In genomic region chr18:13003466-13003896, GRCh38 we compare ENCODE assay signal across 8 cellular contexts. TPM values are rescaled to one million over a fixed set of nuclear protein-coding genes. Genes with fewer than 3 reads are reported as not detected.
A peak's percentile ranks its signal among the peaks of the same experiment; 100 is the strongest.
DNase-seq lines count a peak whose midpoint lies in the region; ATAC-seq and TF ChIP-seq lines count a peak whose summit lies in the region.

No MANE protein-coding gene starts in this region.

- no peak overlapping the region for H3K4me3 Mint-ChIP-seq in stimulated activated effector memory CD8-positive, alpha-beta T cell treated with anti-CD3 and anti-CD28 coated beads, Interleukin-12 subunit alpha, Interleukin-12 subunit beta, amount 100 ng/mL, for 72 hours

- peaks cover 16% of the 10 kb centered on the region for H3K36me3 Mint-ChIP-seq in stimulated activated effector memory CD8-positive, alpha-beta T cell treated with anti-CD3 and anti-CD28 coated beads, Interleukin-12 subunit alpha, Interleukin-12 subunit beta, amount 100 ng/mL, for 72 hours

- 68 to 72% methylated on average over 7 of the region's 7 CpGs for WGBS in tibial nerve, 2 donors

- H3K27me3 ChIP-seq in tibial nerve: no peaks in the 10 kb centered on the region

- intact Hi-C loops in Right ventricle myocardium superior (cut with DNase I): loop anchor here (10.0 kb wide), 1 partner anchor 101 kb away; no protein-coding TSS in a partner anchor

- TF ChIP-seq POLR2A in tibial nerve (IDR thresholded peaks at IDR 0.05): no peak

- no peak overlapping the region for H3K4me3 ChIP-seq in tibial nerve

- no peak for TF ChIP-seq EP300 in tibial nerve (IDR thresholded peaks at IDR 0.05)

- no peaks in the 10 kb centered on the region for H3K9me3 Mint-ChIP-seq in stimulated activated effector memory CD8-positive, alpha-beta T cell treated with anti-CD3 and anti-CD28 coated beads, Interleukin-12 subunit alpha, Interleukin-12 subunit beta, amount 100 ng/mL, for 72 hours

- no peak overlapping the region for H3K27ac ChIP-seq in tibial nerve

- peaks cover 0 to 24% (median 0%) of the 10 kb centered on the region in 3 donors for H3K36me3 ChIP-seq in tibial nerve

- H3K27ac Mint-ChIP-seq in stimulated activated effector memory CD8-positive, alpha-beta T cell treated with anti-CD3 and anti-CD28 coated beads, Interleukin-12 subunit alpha, Interleukin-12 subunit beta, amount 100 ng/mL, for 72 hours: no peak overlapping the region

- no peak for TF ChIP-seq CTCF in tibial nerve (IDR thresholded peaks at IDR 0.05)

- ATAC-seq in Right ventricle myocardium superior (ENCODE audit: poor library complexity): peak; percentile 87
- peak; percentile 63 for ATAC-seq in stimulated activated effector memory CD8-positive, alpha-beta T cell treated with anti-CD3 and anti-CD28 coated beads, Interleukin-12 subunit alpha, Interleukin-12 subunit beta, amount 100 ng/mL, for 72 hours

- peak; percentile 33 for DNase-seq in activated CD4-positive, alpha-beta T cell treated with anti-CD3 and anti-CD28 coated beads for 48 hours
- no peak for DNase-seq in activated CD4-positive, alpha-beta T cell treated with anti-CD3 and anti-CD28 coated beads, Interleukin-2, amount 50 U/mL, for 1 hour
- DNase-seq in HPDE6-E6E7 (ENCODE audit: extremely low spot score) (peak; percentile 49), SW480 (ENCODE audit: low spot score) (peak; percentile 57), Right ventricle myocardium superior (no peak), tibial nerve (ENCODE audit: low spot score in 2 of 2) (no peak), activated gamma-delta T cell treated with Interleukin-2 at 50 U/mL for 16 hours (no peak)
- DNase-seq in stimulated activated effector memory CD8-positive, alpha-beta T cell treated with anti-CD3 and anti-CD28 coated beads, Interleukin-12 subunit alpha, Interleukin-12 subunit beta, amount 100 ng/mL, for 72 hours (ENCODE audit: low spot score in 2 of 2): no peak

- no peaks in the 10 kb centered on the region for H3K9me3 ChIP-seq in tibial nerve

- peaks cover 0 to 22% (median 0%) of the 10 kb centered on the region in 4 donors for H3K4me1 ChIP-seq in tibial nerve

- peaks cover 13% of the 10 kb centered on the region for H3K4me1 Mint-ChIP-seq in stimulated activated effector memory CD8-positive, alpha-beta T cell treated with anti-CD3 and anti-CD28 coated beads, Interleukin-12 subunit alpha, Interleukin-12 subunit beta, amount 100 ng/mL, for 72 hours

RNA-seq across cellular contexts. Expression of gene CEP192, which starts 12.3 kb away (rescaled TPM):
- total RNA-seq in Right ventricle myocardium superior: 22.3 TPM
- 10 to 100 TPM; 16.5 to 41.2 (median 30.0) TPM for total RNA-seq in tibial nerve

RNA-seq across cellular contexts. Expression of gene SEH1L, which starts 55.7 kb away (rescaled TPM):
- total RNA-seq in Right ventricle myocardium superior: 17.3 TPM
- total RNA-seq in tibial nerve: 10 to 100 TPM; 26.9 to 41.1 (median 34.4) TPM

Comparison
In these comparisons a context has a peak if more than half of its experiments do, and no peak if none do; other contexts are left out.
1. DNase-seq: peak in activated CD4-positive, alpha-beta T cell treated with anti-CD3 and anti-CD28 coated beads for 48 hours (single experiment), HPDE6-E6E7 (single experiment) and SW480 (single experiment); none in activated CD4-positive, alpha-beta T cell treated with anti-CD3 and anti-CD28 coated beads, Interleukin-2, amount 50 U/mL, for 1 hour (single experiment), Right ventricle myocardium superior (single experiment), stimulated activated effector memory CD8-positive, alpha-beta T cell treated with anti-CD3 and anti-CD28 coated beads, Interleukin-12 subunit alpha, Interleukin-12 subunit beta, amount 100 ng/mL, for 72 hours (0 of 2), tibial nerve (0 of 2) and activated gamma-delta T cell treated with Interleukin-2 at 50 U/mL for 16 hours (single experiment).